9 cellular contexts compared by ENCODE assay signal in genomic region chr1:110339040-110339426, GRCh38. TPM values are rescaled to one million over a fixed set of nuclear protein-coding genes. Genes with fewer than 3 reads are reported as not detected.
DNase-seq lines count a peak whose midpoint lies in the region; ATAC-seq, FAIRE-seq and TF ChIP-seq lines count a peak whose summit lies in the region.
"Had no signal": no experiment of that assay in that cellular context is flagged by ENCODE, and none has a peak within 500 bp of the region (broad histone marks: within the 10 kb centered on the region; RNA-seq: fewer than 3 reads in every experiment).

A gene with protein sequence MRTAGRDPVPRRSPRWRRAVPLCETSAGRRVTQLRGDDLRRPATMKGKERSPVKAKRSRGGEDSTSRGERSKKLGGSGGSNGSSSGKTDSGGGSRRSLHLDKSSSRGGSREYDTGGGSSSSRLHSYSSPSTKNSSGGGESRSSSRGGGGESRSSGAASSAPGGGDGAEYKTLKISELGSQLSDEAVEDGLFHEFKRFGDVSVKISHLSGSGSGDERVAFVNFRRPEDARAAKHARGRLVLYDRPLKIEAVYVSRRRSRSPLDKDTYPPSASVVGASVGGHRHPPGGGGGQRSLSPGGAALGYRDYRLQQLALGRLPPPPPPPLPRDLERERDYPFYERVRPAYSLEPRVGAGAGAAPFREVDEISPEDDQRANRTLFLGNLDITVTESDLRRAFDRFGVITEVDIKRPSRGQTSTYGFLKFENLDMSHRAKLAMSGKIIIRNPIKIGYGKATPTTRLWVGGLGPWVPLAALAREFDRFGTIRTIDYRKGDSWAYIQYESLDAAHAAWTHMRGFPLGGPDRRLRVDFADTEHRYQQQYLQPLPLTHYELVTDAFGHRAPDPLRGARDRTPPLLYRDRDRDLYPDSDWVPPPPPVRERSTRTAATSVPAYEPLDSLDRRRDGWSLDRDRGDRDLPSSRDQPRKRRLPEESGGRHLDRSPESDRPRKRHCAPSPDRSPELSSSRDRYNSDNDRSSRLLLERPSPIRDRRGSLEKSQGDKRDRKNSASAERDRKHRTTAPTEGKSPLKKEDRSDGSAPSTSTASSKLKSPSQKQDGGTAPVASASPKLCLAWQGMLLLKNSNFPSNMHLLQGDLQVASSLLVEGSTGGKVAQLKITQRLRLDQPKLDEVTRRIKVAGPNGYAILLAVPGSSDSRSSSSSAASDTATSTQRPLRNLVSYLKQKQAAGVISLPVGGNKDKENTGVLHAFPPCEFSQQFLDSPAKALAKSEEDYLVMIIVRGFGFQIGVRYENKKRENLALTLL (plus strand): TSS chr1:110339377. CDS start chr1:110339406, 29 bp downstream.

- intact Hi-C loops in CD8-positive, alpha-beta T cell (cut with DNase I, micrococcal nuclease) = loop anchor here (1.0 to 10.0 kb wide), 16 partner anchors 68 to 1418 kb away; partner anchors contain the start of genes LAMTOR5 (in 2 of the 2), LRIF1 (in 2 of the 2), CD53 (in 1 of the 2) and CYB561D1 (in 1 of the 2)

- peak within 1 kb of the TSS; percentile 37; the same call in 1 of the 2 replicates for H2BK15ac ChIP-seq in H1 (ENCODE audit: low read length)

- no peak within 1 kb of the TSS for H3K14ac ChIP-seq in H1 (ENCODE audit: insufficient read length)

- peak within 1 kb of the TSS; percentile 97 for H2BK5ac ChIP-seq in H1 (ENCODE audit: low read depth, low read length)

- H3K27ac ChIP-seq in CD8-positive, alpha-beta T cell (ENCODE audit: low read depth, low read length) = peak within 1 kb of the TSS; percentile 87
- peak within 1 kb of the TSS; percentile 97 for H3K27ac ChIP-seq in H1 (ENCODE audit: low read depth, low read length)

- H3K27me3 Mint-ChIP-seq in CD8-positive, alpha-beta T cell (ENCODE audit: low read depth) = no peaks in the 10 kb centered on the region
- H3K27me3 Mint-ChIP-seq: stimulated activated naive CD8-positive, alpha-beta T cell treated with anti-CD3 and anti-CD28 coated beads, Interleukin-15, Interleukin-2, amounts not matched to agents 100 ng/mL and 50 ng/mL, for 24 hours had no signal

- H3K23me2 ChIP-seq in H1 (ENCODE audit: low read depth, low read length) = peaks cover 6% of the 10 kb centered on the region; the same call in 1 of the 2 replicates

- peak; percentile 92 to 99 (median 94) for DNase-seq in CD8-positive, alpha-beta T cell
- DNase-seq in HT-29 (ENCODE audit: low spot score) (peak; percentile 99), NK-92 (lab: John Stamatoyannopoulos, UW; ENCODE audit: unreplicated experiment) (peak; percentile 97), H1 (ENCODE audit: low read depth in 1 of 2, low spot score in 2 of 2) (peak; percentile 92 to 98), medulla oblongata (ENCODE audit: extremely low spot score) (peak; percentile 100)
- peak; percentile 94 for DNase-seq in activated CD8-positive, alpha-beta memory T cell treated with anti-CD3 and anti-CD28 coated beads for 24 hours
- DNase-seq in stimulated activated CD4-positive, alpha-beta T cell treated with anti-CD3 and anti-CD28 coated beads, TNF-alpha, amount 100 ng/mL, for 48 hours (ENCODE audit: low read depth in 3 of 3) = peak; percentile 91 to 96 (median 92)

- no peaks in the 10 kb centered on the region for H3K27me3 ChIP-seq in CD8-positive, alpha-beta T cell (ENCODE audit: insufficient read depth, low read length)
- no peaks in the 10 kb centered on the region for H3K27me3 ChIP-seq in H1 (replicated peaks in 1 of 4; ENCODE audit: control insufficient read depth in 3 of 4, extremely low read depth in 1 of 4, insufficient read depth in 3 of 4, low read length in 3 of 4)

- peak within 1 kb of the TSS; percentile 93 for H2AFZ ChIP-seq in H1 (ENCODE audit: low read length)

- no peak for TF ChIP-seq RAD21 in H1 (IDR thresholded peaks at IDR 0.05 in 1 of 2, conservative IDR thresholded peaks at IDR 0.05 in 1 of 2; ENCODE audit: low read depth in 2 of 2, low read length in 2 of 2)

- H3K79me2 ChIP-seq in H1 (ENCODE audit: control insufficient read depth in 1 of 2, insufficient read depth in 2 of 2, low read length in 2 of 2) = peaks cover 33 to 46% of the 10 kb centered on the region in 2 experiments

- H3K18ac ChIP-seq in H1 (ENCODE audit: extremely low read depth, low read length) = peak within 1 kb of the TSS; percentile 98

- H4K8ac ChIP-seq in H1 (ENCODE audit: extremely low read depth, insufficient read depth, low read length) = peak within 1 kb of the TSS; percentile 99

- CTCF ChIA-PET in CD8-positive, alpha-beta T cell (lab: Charles Lee) = interaction anchor here (0.7 to 11.7 kb wide), 8 partner anchors 10 to 134 kb away, joined by 3 to 135 read pairs (median 8); partner anchors contain the start of genes KCNC4 and LAMTOR5
- CTCF ChIA-PET in H1 (lab: Charles Lee; ENCODE audit: partially characterized antibody) = interaction anchor here (0.6 to 11.4 kb wide), 18 partner anchors 9 to 222 kb away, joined by 3 to 146 read pairs (median 4); partner anchors contain the start of gene KCNC4

- H3K23ac ChIP-seq in H1 (ENCODE audit: insufficient read length) = no peak within 1 kb of the TSS

- H3K27ac Mint-ChIP-seq in CD8-positive, alpha-beta T cell = no peak within 1 kb of the TSS
- H3K27ac Mint-ChIP-seq: stimulated activated naive CD8-positive, alpha-beta T cell treated with anti-CD3 and anti-CD28 coated beads, Interleukin-15, Interleukin-2, amounts not matched to agents 100 ng/mL and 50 ng/mL, for 24 hours had no signal

- POLR2A ChIA-PET in CD8-positive, alpha-beta T cell (lab: Charles Lee) = interaction anchor here (0.8 to 4.0 kb wide), 21 partner anchors 9 to 790 kb away, joined by 3 to 73 read pairs (median 4); partner anchors contain the start of genes GNAI3, KCNC4, LAMTOR5 and STRIP1
- POLR2A ChIA-PET in H1 (lab: Charles Lee; ENCODE audit: partially characterized antibody) = interaction anchor here (0.6 to 6.2 kb wide), 38 partner anchors 9 to 304 kb away, joined by 3 to 47 read pairs (median 6); partner anchors contain the start of genes KCNC4, LAMTOR5 and STRIP1

- H2BK20ac ChIP-seq in H1 (ENCODE audit: low read length) = no peak within 1 kb of the TSS

- peak within 1 kb of the TSS; percentile 61 for H3K4ac ChIP-seq in H1 (replicated peaks; ENCODE audit: insufficient read length, low read depth, low read length)

- peak within 1 kb of the TSS; percentile 78 for H4K91ac ChIP-seq in H1 (replicated peaks; ENCODE audit: insufficient read length, low read length)

- H3K4me2 ChIP-seq in H1 (ENCODE audit: insufficient read depth in 1 of 2, low read depth in 2 of 2, low read length in 2 of 2) = peak within 1 kb of the TSS; percentile 80 to 81

- H3K4me3 ChIP-seq in CD8-positive, alpha-beta T cell (ENCODE audit: low read depth, low read length) = peak within 1 kb of the TSS; percentile 97
- peak within 1 kb of the TSS; percentile 93 to 97 (median 96) for H3K4me3 ChIP-seq in H1 (ENCODE audit: extremely low read depth in 1 of 4, insufficient read depth in 2 of 4, low read depth in 3 of 4, low read length in 4 of 4)

- WGBS in H1 (ENCODE audit: extremely low coverage in 1 of 2, insufficient coverage in 1 of 2, insufficient read length in 1 of 2, insufficient replicate concordance in 2 of 2, low coverage in 1 of 2, low lambda C conversion rate in 2 of 2, missing lambda C conversion rate in 1 of 2), 2 experiments = 3% methylated on average over 18 of the region's 19 CpGs; no CpG with 5 or more reads in 1 of the 2 experiments

- FAIRE-seq in H1 (lab: Jason Lieb, UNC) = peak; percentile 85

- peaks cover 11% of the 10 kb centered on the region for H3K79me1 ChIP-seq in H1 (ENCODE audit: low read depth, low read length)

- H3K36me3 Mint-ChIP-seq in CD8-positive, alpha-beta T cell = peaks cover 41% of the 10 kb centered on the region

- H2BK12ac ChIP-seq in H1 (ENCODE audit: low read depth, low read length) = peak within 1 kb of the TSS; percentile 97

- ATAC-seq in CD8-positive, alpha-beta T cell = peak; percentile 74
- peak; percentile 63 for ATAC-seq in GM21367 (IDR thresholded peaks at IDR 0.05; ENCODE audit: unreplicated experiment)

- H3K9me3 ChIP-seq in CD8-positive, alpha-beta T cell (ENCODE audit: low read length) = no peaks in the 10 kb centered on the region
- H3K9me3 ChIP-seq in H1 (ENCODE audit: insufficient read depth in 2 of 2, low read depth in 1 of 2, low read length in 1 of 2) = no peaks in the 10 kb centered on the region; a peak in 1 of 4 replicates

- peak within 1 kb of the TSS; percentile 70; the same call in 1 of the 2 replicates for H2AK5ac ChIP-seq in H1 (ENCODE audit: low read depth, low read length)

- H3K9me3 Mint-ChIP-seq in CD8-positive, alpha-beta T cell = no peaks in the 10 kb centered on the region
- H3K9me3 Mint-ChIP-seq: stimulated activated naive CD8-positive, alpha-beta T cell treated with anti-CD3 and anti-CD28 coated beads, Interleukin-15, Interleukin-2, amounts not matched to agents 100 ng/mL and 50 ng/mL, for 24 hours had no signal

- H3K56ac ChIP-seq in H1 (replicated peaks; ENCODE audit: insufficient read length, low read depth, low read length) = peak within 1 kb of the TSS; percentile 95

- peak within 1 kb of the TSS; percentile 99 for H4K5ac ChIP-seq in H1 (ENCODE audit: insufficient read length, low read depth, low read length)

- H3K36me3 ChIP-seq in CD8-positive, alpha-beta T cell (ENCODE audit: insufficient read depth, low read length) = peaks cover 12% of the 10 kb centered on the region
- H3K36me3 ChIP-seq in H1 (ENCODE audit: control insufficient read depth in 2 of 4, insufficient read depth in 4 of 4, low read length in 3 of 4) = peaks cover 0 to 35% (median 10%) of the 10 kb centered on the region in 4 experiments; a peak in 6 of 8 replicates

- no peak for TF ChIP-seq CTCF in CD8-positive, alpha-beta T cell (IDR thresholded peaks at IDR 0.05)
- TF ChIP-seq CTCF in H1 (IDR thresholded peaks at IDR 0.05; ENCODE audit: control extremely low read depth in 1 of 3, insufficient read depth in 1 of 3, low read depth in 1 of 3, low read length in 3 of 3) = no peak

- no peak within 1 kb of the TSS for H3K4me3 Mint-ChIP-seq in CD8-positive, alpha-beta T cell
- H3K4me3 Mint-ChIP-seq: stimulated activated naive CD8-positive, alpha-beta T cell treated with anti-CD3 and anti-CD28 coated beads, Interleukin-15, Interleukin-2, amounts not matched to agents 100 ng/mL and 50 ng/mL, for 24 hours had no signal

- H3K4me1 ChIP-seq in CD8-positive, alpha-beta T cell (ENCODE audit: insufficient read depth, low read length) = peaks cover 50% of the 10 kb centered on the region
- H3K4me1 ChIP-seq in H1 (replicated peaks in 1 of 4; ENCODE audit: control insufficient read depth in 3 of 4, insufficient read depth in 4 of 4, low read length in 3 of 4) = peaks cover 0 to 18% (median 15%) of the 10 kb centered on the region in 4 experiments; a peak in 6 of 7 replicates

- no peak within 1 kb of the TSS for H2BK120ac ChIP-seq in H1 (replicated peaks; ENCODE audit: low read depth, low read length)

- TF ChIP-seq EP300 in H1 (IDR thresholded peaks at IDR 0.05; ENCODE audit: borderline replicate concordance in 1 of 2, low read depth in 2 of 2, low read length in 2 of 2) = no peak

- no peak for TF ChIP-seq POLR2A in H1 (IDR thresholded peaks at IDR 0.05; ENCODE audit: control extremely low read depth in 1 of 2, low read depth in 2 of 2, low read length in 2 of 2)

- peaks cover 26 to 29% of the 10 kb centered on the region in 2 experiments for H4K20me1 ChIP-seq in H1 (replicated peaks in 1 of 2; ENCODE audit: control insufficient read depth in 1 of 2, insufficient read depth in 2 of 2, low read length in 2 of 2)

- H3K9ac ChIP-seq in H1 (replicated peaks in 1 of 4; ENCODE audit: extremely low read depth in 1 of 4, low read depth in 3 of 4, low read length in 3 of 4) = peak within 1 kb of the TSS; percentile 92 to 99 (median 96)

- peaks cover 57% of the 10 kb centered on the region for H3K4me1 Mint-ChIP-seq in CD8-positive, alpha-beta T cell (ENCODE audit: low read depth)

RNA-seq across cellular contexts. Expression of the gene that starts here (rescaled TPM):
- 10 to 100 TPM; 57.1 to 59.3 TPM for total RNA-seq in CD8-positive, alpha-beta T cell
- 60.8 and 67.9 TPM in 2 replicates for total RNA-seq in HT-29 (2014; rRNA removed; shearing (Covaris generic))
- 41.2 and 44.9 TPM in 2 replicates for total RNA-seq in H1 (2021; fragmentation: NEBNext Ultra II Directional; extraction: Animal tissue kit (Norgen Biotek cat#: 25700))
- polyA plus RNA-seq in H1 (2011; rRNA removed) = 13.5 and 18.6 TPM in 2 replicates
- polyA plus RNA-seq in H1 (2011; cell fraction: cytosol; rRNA removed) = 20.8 TPM
- 41.3 TPM for polyA plus RNA-seq in H1 (2011; cell fraction: nucleus; rRNA removed)
- polyA plus RNA-seq in H1 (2012, experiment 1 of 2) = 12.9 to 13.8 TPM (median 13.6 TPM) in 4 replicates
- polyA plus RNA-seq in H1 (2012, experiment 2 of 2) = 3.3 TPM
- 16.4 TPM for polyA plus RNA-seq in H1 (2013, experiment 1 of 2)
- polyA plus RNA-seq in H1 (2013, experiment 2 of 2) = 14.4 TPM
- 149 and 165 TPM in 2 replicates for polyA minus RNA-seq in H1 (2011; rRNA and poly(A)+ RNA removed)
- polyA minus RNA-seq in H1 (2011; cell fraction: cytosol; rRNA and poly(A)+ RNA removed) = 52.1 TPM
- polyA minus RNA-seq in H1 (2011; cell fraction: nucleus; rRNA and poly(A)+ RNA removed) = 184 TPM

Comparison
In these comparisons a context has a peak if more than half of its experiments do, and no peak if none do; other contexts are left out.
1. Peak in every context shown above with its lines: DNase-seq, ATAC-seq, H3K4me3 ChIP-seq and H3K27ac ChIP-seq.